In genomic region chr16:57125969-57126368, GRCh38 we compare ENCODE assay signal across 15 cellular contexts. TPM values are rescaled to one million over a fixed set of nuclear protein-coding genes. Genes with fewer than 3 reads are reported as not detected.
DNase-seq lines count a peak whose midpoint lies in the region; ATAC-seq, FAIRE-seq and TF ChIP-seq lines count a peak whose summit lies in the region.
"Had no signal": no experiment of that assay in that cellular context is flagged by ENCODE, and none has a peak within 500 bp of the region (broad histone marks: within the 10 kb centered on the region; RNA-seq: fewer than 3 reads in every experiment).

No MANE protein-coding gene starts in this region.

- H3K36me3 Mint-ChIP-seq in CD4-positive, CD25-positive, alpha-beta regulatory T cell: peaks cover 6% of the 10 kb centered on the region
- H3K36me3 Mint-ChIP-seq in CD8-positive, alpha-beta T cell: no peaks in the 10 kb centered on the region
- peaks cover 4% of the 10 kb centered on the region for H3K36me3 Mint-ChIP-seq in central memory CD8-positive, alpha-beta T cell (ENCODE audit: insufficient read depth)
- peaks cover 14% of the 10 kb centered on the region for H3K36me3 Mint-ChIP-seq in neural progenitor cell

- no peaks in the 10 kb centered on the region for H4K20me1 ChIP-seq in neural progenitor cell (ENCODE audit: low read depth)

- H3K4me1 Mint-ChIP-seq in CD4-positive, CD25-positive, alpha-beta regulatory T cell: peaks cover 6 to 80% (median 56%) of the 10 kb centered on the region in 4 donors
- peaks cover 76% of the 10 kb centered on the region for H3K4me1 Mint-ChIP-seq in CD8-positive, alpha-beta T cell (ENCODE audit: low read depth)
- H3K4me1 Mint-ChIP-seq in central memory CD8-positive, alpha-beta T cell: peaks cover 77% of the 10 kb centered on the region
- H3K4me1 Mint-ChIP-seq in neural progenitor cell: peaks cover 27% of the 10 kb centered on the region
- H3K4me1 Mint-ChIP-seq: GM23338 had no signal

- no peak for FAIRE-seq in RCC 7860 (lab: Jason Lieb, UNC)
- FAIRE-seq: A204.1 had no signal

- H3K4me3 ChIP-seq in CD4-positive, CD25-positive, alpha-beta regulatory T cell (ENCODE audit: low read depth, low read length): no peak overlapping the region
- no peak overlapping the region for H3K4me3 ChIP-seq in CD8-positive, alpha-beta T cell (ENCODE audit: low read depth, low read length)
- no peak overlapping the region for H3K4me3 ChIP-seq in neural progenitor cell
- H3K4me3 ChIP-seq: GM23338 had no signal

- peaks cover 58% of the 10 kb centered on the region for H3K4me1 ChIP-seq in CD4-positive, CD25-positive, alpha-beta regulatory T cell (ENCODE audit: control insufficient read depth, insufficient read depth, low read length, poor library complexity, severe bottlenecking)
- H3K4me1 ChIP-seq in CD8-positive, alpha-beta T cell (ENCODE audit: insufficient read depth, low read length): peaks cover 74% of the 10 kb centered on the region
- H3K4me1 ChIP-seq in neural progenitor cell: peaks cover 5% of the 10 kb centered on the region

- DNase-seq in CD4-positive, CD25-positive, alpha-beta regulatory T cell: no peak
- DNase-seq in CD8-positive, alpha-beta T cell: no peak
- DNase-seq in central memory CD8-positive, alpha-beta T cell (ENCODE audit: low spot score in 2 of 2): no peak
- DNase-seq in neural progenitor cell (ENCODE audit: low spot score) (no peak), amniotic stem cell (lab: John Stamatoyannopoulos, UW) (no peak), ecto neural progenitor cell (ENCODE audit: low spot score) (no peak), RCC 7860 (ENCODE audit: low spot score) (no peak), NOMO-1 treated with DMSO at 0.1 percent for 48 hours (lab: John Stamatoyannopoulos, UW; ENCODE audit: unreplicated experiment) (no peak)
- DNase-seq: C1 segment of cervical spinal cord, GF-D8, H7, IMR-90 had no signal

- no peak overlapping the region for H2AFZ ChIP-seq in neural progenitor cell (replicated peaks)
- H2AFZ ChIP-seq: GM23338 had no signal

- H3K27ac Mint-ChIP-seq in CD4-positive, CD25-positive, alpha-beta regulatory T cell: peak overlapping the region; percentile 90 to 96 (median 95)
- peak overlapping the region; percentile 97 for H3K27ac Mint-ChIP-seq in CD8-positive, alpha-beta T cell
- H3K27ac Mint-ChIP-seq in central memory CD8-positive, alpha-beta T cell (ENCODE audit: low read depth): peak overlapping the region; percentile 96
- peak overlapping the region; percentile 64 for H3K27ac Mint-ChIP-seq in neural progenitor cell
- H3K27ac Mint-ChIP-seq: B cell, GM23338 had no signal

- peaks cover 0 to 2% (median 0%) of the 10 kb centered on the region in 7 donors for H3K9me3 Mint-ChIP-seq in CD4-positive, CD25-positive, alpha-beta regulatory T cell
- no peaks in the 10 kb centered on the region for H3K9me3 Mint-ChIP-seq in CD8-positive, alpha-beta T cell
- H3K9me3 Mint-ChIP-seq in central memory CD8-positive, alpha-beta T cell: no peaks in the 10 kb centered on the region
- no peaks in the 10 kb centered on the region for H3K9me3 Mint-ChIP-seq in neural progenitor cell
- H3K9me3 Mint-ChIP-seq: GM23338 had no signal

- no peak overlapping the region for H3K9ac ChIP-seq in neural progenitor cell

- intact Hi-C loops in CD8-positive, alpha-beta T cell (cut with DNase I, micrococcal nuclease): loop anchor here in 1 of 2 experiments (5.0 kb wide), 1 partner anchor 41 kb away; no protein-coding TSS in a partner anchor

- no peaks in the 10 kb centered on the region for H3K36me3 ChIP-seq in CD4-positive, CD25-positive, alpha-beta regulatory T cell (ENCODE audit: control insufficient read depth, insufficient read depth, low read length)
- H3K36me3 ChIP-seq in CD8-positive, alpha-beta T cell (ENCODE audit: insufficient read depth, low read length): no peaks in the 10 kb centered on the region
- H3K36me3 ChIP-seq in neural progenitor cell: no peaks in the 10 kb centered on the region

- no peaks in the 10 kb centered on the region for H3K9me3 ChIP-seq in CD4-positive, CD25-positive, alpha-beta regulatory T cell (ENCODE audit: control insufficient read depth in 2 of 2, low read length in 2 of 2)
- no peaks in the 10 kb centered on the region for H3K9me3 ChIP-seq in CD8-positive, alpha-beta T cell (ENCODE audit: low read length)
- no peaks in the 10 kb centered on the region for H3K9me3 ChIP-seq in neural progenitor cell (ENCODE audit: low read depth)

- no peaks in the 10 kb centered on the region for H3K79me2 ChIP-seq in neural progenitor cell (ENCODE audit: low read depth)

- H3K4me3 Mint-ChIP-seq in CD4-positive, CD25-positive, alpha-beta regulatory T cell: peak overlapping the region in 1 of 4 donors; percentile 42
- H3K4me3 Mint-ChIP-seq in CD8-positive, alpha-beta T cell: no peak overlapping the region
- H3K4me3 Mint-ChIP-seq in central memory CD8-positive, alpha-beta T cell: peak overlapping the region; percentile 44
- no peak overlapping the region for H3K4me3 Mint-ChIP-seq in neural progenitor cell
- H3K4me3 Mint-ChIP-seq: B cell, GM23338 had no signal

- POLR2A ChIA-PET in CD8-positive, alpha-beta T cell (lab: Charles Lee): interaction anchor here (1.4 to 4.7 kb wide), 3 partner anchors 9 to 17 kb away, joined by 3 to 26 read pairs (median 9); no protein-coding TSS in a partner anchor

- H3K27me3 Mint-ChIP-seq in CD4-positive, CD25-positive, alpha-beta regulatory T cell: no peaks in the 10 kb centered on the region
- H3K27me3 Mint-ChIP-seq in CD8-positive, alpha-beta T cell (ENCODE audit: low read depth): no peaks in the 10 kb centered on the region
- no peaks in the 10 kb centered on the region for H3K27me3 Mint-ChIP-seq in central memory CD8-positive, alpha-beta T cell
- H3K27me3 Mint-ChIP-seq in neural progenitor cell (ENCODE audit: insufficient read depth, low read depth): peaks cover 6% of the 10 kb centered on the region
- H3K27me3 Mint-ChIP-seq: B cell had no signal

- TF ChIP-seq CTCF in CD8-positive, alpha-beta T cell (IDR thresholded peaks at IDR 0.05): no peak
- no peak for TF ChIP-seq CTCF in neural progenitor cell (IDR thresholded peaks at IDR 0.05)

- H3K27me3 ChIP-seq in CD4-positive, CD25-positive, alpha-beta regulatory T cell (ENCODE audit: control insufficient read depth, insufficient read depth, low read length): no peaks in the 10 kb centered on the region
- no peaks in the 10 kb centered on the region for H3K27me3 ChIP-seq in CD8-positive, alpha-beta T cell (ENCODE audit: insufficient read depth, low read length)
- H3K27me3 ChIP-seq in neural progenitor cell: no peaks in the 10 kb centered on the region

- H3K4me2 ChIP-seq in neural progenitor cell: no peak overlapping the region
- H3K4me2 ChIP-seq: GM23338 had no signal

- H3K27ac ChIP-seq in CD4-positive, CD25-positive, alpha-beta regulatory T cell (ENCODE audit: insufficient read depth, low read length, poor library complexity, severe bottlenecking): no peak overlapping the region
- no peak overlapping the region for H3K27ac ChIP-seq in CD8-positive, alpha-beta T cell (ENCODE audit: low read depth, low read length)
- no peak overlapping the region for H3K27ac ChIP-seq in neural progenitor cell

- no peak for ATAC-seq in CD4-positive, CD25-positive, alpha-beta regulatory T cell (ENCODE audit: low read depth in 2 of 2)
- no peak for ATAC-seq in CD8-positive, alpha-beta T cell
- no peak for ATAC-seq in central memory CD8-positive, alpha-beta T cell (replicated peaks; ENCODE audit: extremely low read depth, poor library complexity, severe bottlenecking)
- ATAC-seq: GM23338 had no signal

- CTCF ChIA-PET in CD8-positive, alpha-beta T cell (lab: Charles Lee): interaction anchor here (2.8 kb wide), 1 partner anchor 42 kb away, joined by 14 read pairs; no protein-coding TSS in a partner anchor

- H3F3A ChIP-seq in neural progenitor cell (ENCODE audit: low read depth): no peaks in the 10 kb centered on the region

RNA-seq across cellular contexts. Expression of gene CPNE2, which starts 33.6 kb away (rescaled TPM):
- 15.3 TPM for total RNA-seq in CD4-positive, CD25-positive, alpha-beta regulatory T cell
- 10 to 100 TPM; 31.7 to 54.7 (median 47.3) TPM for polyA plus RNA-seq in CD4-positive, CD25-positive, alpha-beta regulatory T cell
- 1 to 10 TPM; 5.7 to 6.8 TPM for total RNA-seq in CD8-positive, alpha-beta T cell
- total RNA-seq in neural progenitor cell (ENCODE audit: low replicate concordance): 19.8 and 26.9 TPM in 2 replicates

RNA-seq across cellular contexts. Expression of gene PSME3IP1, which starts 59.9 kb away (rescaled TPM):
- 140 TPM for total RNA-seq in CD4-positive, CD25-positive, alpha-beta regulatory T cell
- 10 to 100 TPM; 68.1 to 81.5 (median 71.8) TPM for polyA plus RNA-seq in CD4-positive, CD25-positive, alpha-beta regulatory T cell
- 10 to 100 TPM; 82.6 to 87.2 TPM for total RNA-seq in CD8-positive, alpha-beta T cell
- total RNA-seq in neural progenitor cell (ENCODE audit: low replicate concordance): 106 and 184 TPM in 2 replicates
